9 cellular contexts compared by ENCODE assay signal in genomic region chr11:119284344-119285157, GRCh38. TPM values are rescaled to one million over a fixed set of nuclear protein-coding genes. Genes with fewer than 3 reads are reported as not detected.
DNase-seq lines count a peak whose midpoint lies in the region; TF ChIP-seq lines count a peak whose summit lies in the region.
"Had no signal": no experiment of that assay in that cellular context is flagged by ENCODE, and none has a peak within 500 bp of the region (broad histone marks: within the 10 kb centered on the region; RNA-seq: fewer than 3 reads in every experiment).

No MANE protein-coding gene starts in this region.

- DNase-seq in DMS79 treated with DMSO at 0.1 percent for 48 hours (lab: John Stamatoyannopoulos, UW) = peak; percentile 39
- no peak for DNase-seq in DMS79 (lab: John Stamatoyannopoulos, UW)
- DNase-seq in H4 (ENCODE audit: low spot score) = peak; percentile 16
- peak; percentile 74 for DNase-seq in OCI-LY7 (ENCODE audit: low spot score)
- DNase-seq in dermis microvascular lymphatic vessel endothelial cell (ENCODE audit: low read depth in 2 of 2) = peak; percentile 37 to 49
- DNase-seq in myocyte (ENCODE audit: low read depth) = peak; percentile 46
- no peak for DNase-seq in effector CD4-positive, alpha-beta T cell
- DNase-seq in NCI-H1930 (lab: John Stamatoyannopoulos, UW) = no peak

- peaks cover 8% of the 10 kb centered on the region for H3K4me1 ChIP-seq in OCI-LY7 (ENCODE audit: insufficient read depth, low read length, poor library complexity, severe bottlenecking)
- H3K4me1 ChIP-seq: BLaER1 had no signal

- POLR2A ChIA-PET in OCI-LY7 (lab: Charles Lee) = interaction anchor here (0.6 to 1.0 kb wide), 2 partner anchors 33 to 79 kb away, joined by 3 to 4 read pairs; partner anchors contain the start of gene CBL

- CTCF ChIA-PET in OCI-LY7 (lab: Charles Lee; ENCODE audit: unreplicated experiment) = interaction anchor here (0.5 to 0.8 kb wide), 2 partner anchors 15 to 140 kb away, joined by 3 to 7 read pairs; no protein-coding TSS in a partner anchor

- H3K9me2 ChIP-seq in OCI-LY7 (ENCODE audit: insufficient read depth, low read length) = no peaks in the 10 kb centered on the region

- H2AFZ ChIP-seq in OCI-LY7 (ENCODE audit: low read length) = no peak overlapping the region

- H3K4me3 ChIP-seq in OCI-LY7 (ENCODE audit: low read depth, low read length, poor library complexity, severe bottlenecking) = no peak overlapping the region
- H3K4me3 ChIP-seq: BLaER1 had no signal

- intact Hi-C loops in OCI-LY7 (cut with micrococcal nuclease; ENCODE audit: unreplicated experiment) = loop anchor here (1.0 to 5.0 kb wide), 2 partner anchors 42 to 78 kb away; partner anchors contain the start of gene CBL

- peaks cover 55% of the 10 kb centered on the region for H3K36me3 ChIP-seq in OCI-LY7 (ENCODE audit: insufficient read depth, low read length)

- no peaks in the 10 kb centered on the region for H4K20me1 ChIP-seq in OCI-LY7 (ENCODE audit: insufficient read depth, low read length)
- H4K20me1 ChIP-seq: BLaER1 had no signal

- no peak overlapping the region for H3K4me2 ChIP-seq in OCI-LY7 (ENCODE audit: low read length)
- H3K4me2 ChIP-seq: BLaER1 had no signal

- no TSS peak for BruUV-seq in OCI-LY7 (replicated peaks; lab: Mats Ljungman, UMichigan)

- no peak overlapping the region for H3K27ac ChIP-seq in OCI-LY7 (ENCODE audit: low read depth, low read length, poor library complexity, severe bottlenecking)
- H3K27ac ChIP-seq: BLaER1 had no signal

- H3K79me2 ChIP-seq in OCI-LY7 (ENCODE audit: insufficient read depth, low read depth, low read length) = no peaks in the 10 kb centered on the region

- H3K9me3 ChIP-seq in OCI-LY7 (ENCODE audit: low read length) = no peaks in the 10 kb centered on the region

- TF ChIP-seq CTCF in OCI-LY7 (conservative IDR thresholded peaks at IDR 0.05; ENCODE audit: low read length) = peak; percentile 94

RNA-seq across cellular contexts. Expression of gene MCAM, which starts 32.4 kb away (rescaled TPM):
- 66.0 and 88.8 TPM in 2 replicates for total RNA-seq in H4 (2014; rRNA removed; shearing (Covaris generic))
- total RNA-seq in OCI-LY7 (2014; rRNA removed; shearing (Covaris generic)) = 0.69 and 2.6 TPM in 2 replicates
- total RNA-seq in OCI-LY7 (2022) (1.3 and 3.2 TPM in 2 replicates), dermis microvascular lymphatic vessel endothelial cell (133 and 200 TPM in 2 replicates), myocyte (57.3 and 68.7 TPM in 2 replicates)
- polyA plus RNA-seq in myocyte (2012) = 6.6 TPM

RNA-seq across cellular contexts. Expression of gene RNF26, which starts 49.8 kb away (rescaled TPM):
- 4.1 and 6.8 TPM in 2 replicates for total RNA-seq in H4 (2014; rRNA removed; shearing (Covaris generic))
- total RNA-seq in OCI-LY7 (2014; rRNA removed; shearing (Covaris generic)) = 11.7 and 13.9 TPM in 2 replicates
- total RNA-seq in OCI-LY7 (2022) (52.5 and 56.2 TPM in 2 replicates), dermis microvascular lymphatic vessel endothelial cell (2.6 and 4.6 TPM in 2 replicates), myocyte (2.6 and 3.8 TPM in 2 replicates)
- 27.3 TPM for polyA plus RNA-seq in myocyte (2012)

RNA-seq across cellular contexts. Expression of gene C1QTNF5, which starts 56.1 kb away (rescaled TPM):
- not detected in 2 replicates for total RNA-seq in H4 (2014; rRNA removed; shearing (Covaris generic))
- not detected in 2 replicates for total RNA-seq in OCI-LY7 (2014; rRNA removed; shearing (Covaris generic))
- not detected in 2 replicates for total RNA-seq in OCI-LY7 (2022)
- 47.6 and 121 TPM in 2 replicates for total RNA-seq in dermis microvascular lymphatic vessel endothelial cell
- 71.5 and 72.1 TPM in 2 replicates for total RNA-seq in myocyte
- polyA plus RNA-seq in myocyte (2012) = 58.2 TPM

Comparison
In these comparisons a context has a peak if more than half of its experiments do, and no peak if none do; other contexts are left out.
1. DNase-seq: peak in DMS79 treated with DMSO at 0.1 percent for 48 hours (single experiment), H4 (single experiment), OCI-LY7 (single experiment), dermis microvascular lymphatic vessel endothelial cell (2 of 2) and myocyte (single experiment); none in DMS79 (single experiment), effector CD4-positive, alpha-beta T cell (single experiment) and NCI-H1930 (0 of 2).
2. RNA of gene MCAM, which starts 32.4 kb away (total RNA-seq): 133 to 200 TPM in dermis microvascular lymphatic vessel endothelial cell, 57.3 to 68.7 TPM in myocyte and 66.0 to 88.8 TPM in H4; 0.69 to 3.2 TPM in OCI-LY7; every median in the first group is over 10 times any median in the second.
3. RNA of gene C1QTNF5, which starts 56.1 kb away (total RNA-seq): 71.5 to 72.1 TPM in myocyte and 47.6 to 121 TPM in dermis microvascular lymphatic vessel endothelial cell; not detected in OCI-LY7 and not detected in H4; every median in the first group is over 10 times any median in the second.